In the genomic region with DNA sequence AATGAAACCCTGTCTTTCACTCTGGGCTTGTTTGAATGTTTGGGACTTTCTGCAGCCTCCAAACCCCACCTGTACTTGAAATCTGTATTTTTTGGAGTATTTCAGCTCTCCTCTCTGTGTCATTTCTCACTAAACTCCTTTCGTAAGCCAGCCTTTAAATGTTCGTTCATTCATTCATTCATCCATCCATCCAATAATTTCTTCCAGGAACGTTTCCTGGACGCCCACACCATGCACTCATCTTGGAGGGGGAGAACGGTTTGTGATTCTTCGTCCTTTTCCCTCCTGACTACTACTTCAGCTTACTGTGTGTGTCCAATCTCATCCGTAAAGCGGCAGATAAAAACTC, we compare ENCODE assay signal across 8 cellular contexts. TPM values are rescaled to one million over a fixed set of nuclear protein-coding genes. Genes with fewer than 3 reads are reported as not detected.
DNase-seq lines count a peak whose midpoint lies in the region; ATAC-seq and TF ChIP-seq lines count a peak whose summit lies in the region.

No MANE protein-coding gene starts in this region.

- no peaks in the 10 kb centered on the region for H3K9me3 ChIP-seq in OCI-LY1 (ENCODE audit: low read length)
- H3K9me3 ChIP-seq in esophagus squamous epithelium: no peaks in the 10 kb centered on the region

- peak overlapping the region; percentile 96 for H3K4me2 ChIP-seq in OCI-LY1 (ENCODE audit: low read length)

- WGBS in esophagus squamous epithelium, 2 donors: 29 to 32% methylated on average over 8 of the region's 8 CpGs

- no peak for TF ChIP-seq CTCF in OCI-LY1 (IDR thresholded peaks at IDR 0.05; ENCODE audit: low read length)
- TF ChIP-seq CTCF in esophagus squamous epithelium (IDR thresholded peaks at IDR 0.05): no peak

- H3K36me3 ChIP-seq in OCI-LY1 (ENCODE audit: insufficient read depth, low read length) (no peaks in the 10 kb centered on the region), esophagus squamous epithelium (no peaks in the 10 kb centered on the region)

- H3K9ac ChIP-seq in OCI-LY1 (ENCODE audit: low read length): peak overlapping the region; percentile 60

- no peaks in the 10 kb centered on the region for H3K9me2 ChIP-seq in OCI-LY1 (ENCODE audit: low read depth, low read length)

- DNase-seq in esophagus squamous epithelium (lab: John Stamatoyannopoulos, UW) (no peak), skeletal muscle cell (ENCODE audit: low read depth) (no peak), SKM-1 treated with dmso at 0.1 percent for 144 hours (lab: John Stamatoyannopoulos, UW; ENCODE audit: unreplicated experiment) (no peak), NCI-H2171 (lab: John Stamatoyannopoulos, UW) (no peak), NCI-H82 treated with DMSO at 0.1 percent for 48 hours (lab: John Stamatoyannopoulos, UW; ENCODE audit: unreplicated experiment) (no peak)

- no peaks in the 10 kb centered on the region for H3K79me2 ChIP-seq in OCI-LY1 (ENCODE audit: insufficient read depth, low read length)

- no peak for TF ChIP-seq POLR2A in esophagus squamous epithelium (IDR thresholded peaks at IDR 0.05)

- H3K27me3 ChIP-seq in OCI-LY1 (ENCODE audit: insufficient read depth, low read length): peaks cover 5% of the 10 kb centered on the region; the same call in 1 of the 2 replicates
- H3K27me3 ChIP-seq in esophagus squamous epithelium: no peaks in the 10 kb centered on the region

- H3K4me1 ChIP-seq in OCI-LY1 (ENCODE audit: insufficient read depth, low read length, severe bottlenecking): peaks cover 18% of the 10 kb centered on the region
- peaks cover 7 to 46% (median 27%) of the 10 kb centered on the region in 3 donors for H3K4me1 ChIP-seq in esophagus squamous epithelium

- H3K4me3 ChIP-seq in OCI-LY1 (ENCODE audit: low read depth, low read length, poor library complexity, severe bottlenecking) (peak overlapping the region; percentile 60), esophagus squamous epithelium (peak overlapping the region; percentile 70 to 99 (median 86)), skeletal muscle cell (ENCODE audit: low read depth, low read length) (peak overlapping the region; percentile 47)

- H3F3A ChIP-seq in OCI-LY1 (ENCODE audit: insufficient read depth, low read length): no peaks in the 10 kb centered on the region

- intact Hi-C loops in esophagus squamous epithelium (cut with DNase I): no loop called here

- peak overlapping the region; percentile 97 for H2AFZ ChIP-seq in OCI-LY1 (ENCODE audit: low read length)

- no peak overlapping the region for H3K27ac ChIP-seq in OCI-LY1 (ENCODE audit: low read depth, low read length, poor library complexity, severe bottlenecking)
- peak overlapping the region; percentile 68 to 95 (median 92) for H3K27ac ChIP-seq in esophagus squamous epithelium

- H4K20me1 ChIP-seq in OCI-LY1 (ENCODE audit: insufficient read depth, low read length): no peaks in the 10 kb centered on the region

- ATAC-seq in GM18870 (IDR thresholded peaks at IDR 0.05; ENCODE audit: unreplicated experiment): peak; percentile 12
- no peak for ATAC-seq in HG03571 (IDR thresholded peaks at IDR 0.05; ENCODE audit: unreplicated experiment)

RNA-seq across cellular contexts. Expression of a gene that starts 0.6 kb away (rescaled TPM):
- 10 to 100 TPM in 1 of 4 donors, 1 to 10 TPM in 3; 3.1 to 11.6 (median 8.1) TPM for total RNA-seq in esophagus squamous epithelium
